2 cellular contexts compared by ENCODE assay signal in genomic region chrX:31127716-31128115, GRCh38.
TF ChIP-seq lines count a peak whose summit lies in the region.

No MANE protein-coding gene starts in this region.

TF ChIP-seq in HepG2, 621 proteins besides CTCF, POLR2A, EP300 and RAD21:
- TF ChIP-seq NFE2L2 (IDR thresholded peaks at IDR 0.05; ENCODE audit: low read length) (peak; percentile 68), MAFF (IDR thresholded peaks at IDR 0.05; ENCODE audit: low read depth, low read length) (0 out of 2 replicates have a peak, but pooled peaks have one; percentile 19), MAFK (conservative IDR thresholded peaks at IDR 0.05 in 1 of 2, IDR thresholded peaks at IDR 0.05 in 1 of 2; ENCODE audit: low read length in 2 of 2) (peak; percentile 16 to 60; a peak in 2 of 4 replicates), ZBTB8A (CRISPR knock-in tag; IDR thresholded peaks at IDR 0.05; ENCODE audit: borderline replicate concordance, low read depth) (no peak)

TF ChIP-seq in IMR-90, 13 proteins besides CTCF, POLR2A, EP300 and RAD21:
- TF ChIP-seq NFE2L2 (IDR thresholded peaks at IDR 0.05; ENCODE audit: low read depth, low read length) (peak; percentile 91), SMC3 (IDR thresholded peaks at IDR 0.05; ENCODE audit: low read depth, low read length) (no peak), BHLHE40 (IDR thresholded peaks at IDR 0.05; ENCODE audit: low read depth, low read length) (no peak), ELK1 (IDR thresholded peaks at IDR 0.05; ENCODE audit: borderline replicate concordance, low read depth, low read length) (no peak), RFX5 (IDR thresholded peaks at IDR 0.05; ENCODE audit: low read depth, low read length) (no peak), MAFK (IDR thresholded peaks at IDR 0.05; ENCODE audit: low read depth, low read length) (peak; percentile 65)
